9 cellular contexts compared by ENCODE assay signal in the genomic region with DNA sequence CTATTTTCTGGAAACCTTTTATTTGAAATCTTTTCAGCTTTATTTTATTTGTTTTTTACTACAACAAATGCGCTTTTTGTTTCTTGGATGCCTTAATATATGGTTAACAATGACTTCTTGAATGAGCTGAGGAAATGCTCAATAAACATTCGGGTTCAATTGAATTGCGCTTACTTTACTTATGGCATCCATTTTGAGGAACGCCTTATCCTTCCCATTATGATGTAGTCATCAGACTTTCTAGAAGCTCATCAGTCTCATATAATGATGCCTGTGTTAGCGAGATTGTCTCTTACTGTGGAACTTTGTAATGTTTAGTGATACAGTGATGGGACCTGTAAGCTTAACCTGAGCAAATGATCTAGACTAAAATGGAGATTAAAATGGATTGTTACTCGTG. TPM values are rescaled to one million over a fixed set of nuclear protein-coding genes. Genes with fewer than 3 reads are reported as not detected.
DNase-seq lines count a peak whose midpoint lies in the region; ATAC-seq and TF ChIP-seq lines count a peak whose summit lies in the region.
"Had no signal": no experiment of that assay in that cellular context is flagged by ENCODE, and none has a peak within 500 bp of the region (broad histone marks: within the 10 kb centered on the region; RNA-seq: fewer than 3 reads in every experiment).

No MANE protein-coding gene starts in this region.

- peaks cover 29 to 62% (median 42%) of the 10 kb centered on the region in 4 donors for H3K4me1 Mint-ChIP-seq in CD4-positive, alpha-beta memory T cell
- peaks cover 33% of the 10 kb centered on the region for H3K4me1 Mint-ChIP-seq in nephron progenitor cell

- H3K27ac ChIP-seq in CD4-positive, alpha-beta memory T cell (ENCODE audit: low read depth, low read length), result peak overlapping the region; percentile 79
- no peak overlapping the region for H3K27ac ChIP-seq in coronary artery

- no peak for DNase-seq in CD4-positive, alpha-beta memory T cell
- DNase-seq in coronary artery (ENCODE audit: low spot score) (no peak), nephron progenitor cell (no peak), NAMALWA (ENCODE audit: low spot score) (no peak), sciatic nerve (ENCODE audit: low spot score) (no peak), SW 1271 (lab: John Stamatoyannopoulos, UW) (no peak), NCI-H2196 treated with DMSO at 0.1 percent for 48 hours (lab: John Stamatoyannopoulos, UW; ENCODE audit: unreplicated experiment) (no peak)
- DNase-seq: aorta had no signal

- peaks cover 0 to 2% (median 0%) of the 10 kb centered on the region in 8 donors for H3K9me3 Mint-ChIP-seq in CD4-positive, alpha-beta memory T cell
- no peaks in the 10 kb centered on the region for H3K9me3 Mint-ChIP-seq in nephron progenitor cell

- no peaks in the 10 kb centered on the region for H3K9me3 ChIP-seq in CD4-positive, alpha-beta memory T cell (ENCODE audit: control insufficient read depth in 1 of 2, low read length in 2 of 2)
- H3K9me3 ChIP-seq in Loucy (ENCODE audit: insufficient read depth, low read depth, low read length), result no peaks in the 10 kb centered on the region

- TF ChIP-seq CTCF in Loucy (conservative IDR thresholded peaks at IDR 0.05; ENCODE audit: low read length) (no peak), coronary artery (IDR thresholded peaks at IDR 0.05) (no peak), nephron progenitor cell (IDR thresholded peaks at IDR 0.05) (no peak)

- H3K4me2 ChIP-seq in Loucy (ENCODE audit: low read depth, low read length, poor library complexity, severe bottlenecking), result peak overlapping the region; percentile 80

- H3K9me2 ChIP-seq in Loucy (replicated peaks; ENCODE audit: low read depth, low read length), result no peaks in the 10 kb centered on the region

- H3K4me1 ChIP-seq in CD4-positive, alpha-beta memory T cell (ENCODE audit: insufficient read depth, low read length), result peaks cover 34% of the 10 kb centered on the region
- H3K4me1 ChIP-seq in Loucy (ENCODE audit: insufficient read depth, low read length, poor library complexity, severe bottlenecking), result peaks cover 43% of the 10 kb centered on the region

- peak overlapping the region; percentile 32 to 100 (median 99) for H3K27ac Mint-ChIP-seq in CD4-positive, alpha-beta memory T cell
- peak overlapping the region; percentile 59 for H3K27ac Mint-ChIP-seq in nephron progenitor cell

- peak overlapping the region; percentile 74 to 98 for H3K4me3 ChIP-seq in CD4-positive, alpha-beta memory T cell (ENCODE audit: low read length in 2 of 2)
- H3K4me3 ChIP-seq in Loucy (ENCODE audit: low read length, poor library complexity, severe bottlenecking) (peak overlapping the region; percentile 96), coronary artery (peak overlapping the region; percentile 81)

- no peaks in the 10 kb centered on the region for H3K27me3 ChIP-seq in CD4-positive, alpha-beta memory T cell (ENCODE audit: insufficient read depth, low read length)
- no peaks in the 10 kb centered on the region for H3K27me3 ChIP-seq in Loucy (ENCODE audit: insufficient read depth, low read length, poor library complexity, severe bottlenecking)

- peaks cover 6% of the 10 kb centered on the region for H3K36me3 ChIP-seq in CD4-positive, alpha-beta memory T cell (ENCODE audit: insufficient read depth, low read length)
- no peaks in the 10 kb centered on the region for H3K36me3 ChIP-seq in Loucy (ENCODE audit: insufficient read depth, low read length)

- POLR2A ChIA-PET in CD4-positive, alpha-beta memory T cell (lab: Charles Lee; ENCODE audit: partially characterized antibody), result interaction anchor here (0.9 to 3.4 kb wide), 3 partner anchors 63 to 299 kb away, joined by 3 to 70 read pairs (median 7); partner anchors contain the start of genes CENPK and PPWD1

- H3K36me3 Mint-ChIP-seq in CD4-positive, alpha-beta memory T cell, result peaks cover 9 to 40% of the 10 kb centered on the region in 2 donors
- H3K36me3 Mint-ChIP-seq in nephron progenitor cell (ENCODE audit: low read depth), result peaks cover 18% of the 10 kb centered on the region

- intact Hi-C loops in CD4-positive, alpha-beta memory T cell (cut with micrococcal nuclease), result loop anchor here (2.0 kb wide), 2 partner anchors 519 to 857 kb away; partner anchors contain the start of genes CWC27, SREK1 and SREK1IP1
- intact Hi-C loops in sciatic nerve (cut with DNase I), result no loop called here

- no peak for ATAC-seq in sciatic nerve

- peaks cover 11% of the 10 kb centered on the region for H4K20me1 ChIP-seq in Loucy (ENCODE audit: insufficient read depth, low read length, poor library complexity, severe bottlenecking)

- peak overlapping the region; percentile 84 for H3K9ac ChIP-seq in Loucy (ENCODE audit: low read depth, low read length, poor library complexity, severe bottlenecking)

- peak overlapping the region; percentile 26 to 100 (median 98) for H3K4me3 Mint-ChIP-seq in CD4-positive, alpha-beta memory T cell
- H3K4me3 Mint-ChIP-seq in nephron progenitor cell, result peak overlapping the region; percentile 98

- H3K27me3 Mint-ChIP-seq in CD4-positive, alpha-beta memory T cell, result peaks cover 2 to 3% of the 10 kb centered on the region in 2 donors
- no peaks in the 10 kb centered on the region for H3K27me3 Mint-ChIP-seq in nephron progenitor cell (ENCODE audit: low read depth, poor library complexity)

- no peaks in the 10 kb centered on the region for H3F3A ChIP-seq in Loucy (ENCODE audit: low read depth)

- peaks cover 65% of the 10 kb centered on the region for H3K79me2 ChIP-seq in Loucy (ENCODE audit: insufficient read depth, low read length)

- H2AFZ ChIP-seq in Loucy (ENCODE audit: low read length), result no peak overlapping the region

- CTCF ChIA-PET in CD4-positive, alpha-beta memory T cell (lab: Charles Lee; ENCODE audit: partially characterized antibody), result interaction anchor here (0.8 to 1.0 kb wide), 2 partner anchors 16 to 62 kb away, joined by 3 read pairs; partner anchors contain the start of genes CENPK and PPWD1

RNA-seq across cellular contexts. Expression of gene SHLD3, which starts 0.9 kb away (rescaled TPM):
- total RNA-seq in CD4-positive, alpha-beta memory T cell, result 1 to 10 TPM; 6.1 to 7.4 TPM
- 1 to 10 TPM; 4.9 to 9.8 TPM for polyA plus RNA-seq in CD4-positive, alpha-beta memory T cell
- total RNA-seq in sciatic nerve, result 3.1 TPM

RNA-seq across cellular contexts. Expression of gene TRAPPC13, which starts 0.9 kb away (rescaled TPM):
- total RNA-seq in CD4-positive, alpha-beta memory T cell, result 10 to 100 TPM; 20.9 TPM
- 10 to 100 TPM; 16.4 to 21.4 TPM for polyA plus RNA-seq in CD4-positive, alpha-beta memory T cell
- total RNA-seq in sciatic nerve, result 23.7 TPM

RNA-seq across cellular contexts. Expression of gene TRIM23, which starts 1.6 kb away (rescaled TPM):
- total RNA-seq in CD4-positive, alpha-beta memory T cell, result 10 to 100 TPM; 22.3 to 25.4 TPM
- polyA plus RNA-seq in CD4-positive, alpha-beta memory T cell, result 10 to 100 TPM; 10.2 to 12.1 TPM
- total RNA-seq in sciatic nerve, result 28.4 TPM
